15 cellular contexts compared by ENCODE assay signal in the genomic region with DNA sequence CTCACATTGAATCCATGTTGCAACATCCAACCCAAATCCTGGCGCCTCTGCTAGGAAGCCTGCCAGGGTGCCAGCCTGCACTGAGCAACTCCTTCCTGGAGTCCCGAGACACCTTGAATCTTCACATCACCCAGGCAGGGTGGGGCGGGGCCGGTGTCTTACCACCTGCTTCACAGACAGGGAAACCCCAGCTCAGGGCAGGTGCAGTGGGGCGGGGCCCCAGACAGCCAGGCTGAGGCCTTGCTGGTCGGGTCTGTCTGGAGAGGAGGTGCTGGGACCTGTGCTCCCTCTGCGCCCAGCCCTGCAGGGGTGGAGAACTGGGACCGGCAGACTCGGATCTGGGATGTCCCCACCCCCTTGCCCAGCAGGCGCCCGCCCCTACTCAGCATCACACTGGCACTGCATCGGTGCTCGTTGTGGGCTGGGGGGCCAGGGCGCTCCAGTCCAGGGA. TPM values are rescaled to one million over a fixed set of nuclear protein-coding genes. Genes with fewer than 3 reads are reported as not detected.
DNase-seq lines count a peak whose midpoint lies in the region; ATAC-seq, FAIRE-seq and TF ChIP-seq lines count a peak whose summit lies in the region.
"Had no signal": no experiment of that assay in that cellular context is flagged by ENCODE, and none has a peak within 500 bp of the region (broad histone marks: within the 10 kb centered on the region; RNA-seq: fewer than 3 reads in every experiment).

No MANE protein-coding gene starts in this region.

- CTCF ChIA-PET in CD4-positive, alpha-beta memory T cell (lab: Charles Lee; ENCODE audit: partially characterized antibody) = no interaction called here
- CTCF ChIA-PET in RWPE1 (lab: Yijun Ruan, JAX) (interaction anchor here (1.0 kb wide), 1 partner anchor 61 kb away, joined by 4 read pairs; no protein-coding TSS in a partner anchor), HepG2 (lab: Yijun Ruan, JAX; ENCODE audit: low intra/inter-chr PET ratio, low total read pairs) (interaction anchor here (1.1 to 1.3 kb wide), 2 partner anchors 61 to 165 kb away, joined by 3 read pairs; no protein-coding TSS in a partner anchor)

- no peak for TF ChIP-seq POLR2A in HepG2 (IDR thresholded peaks at IDR 0.05; ENCODE audit: insufficient read depth in 1 of 2, low read depth in 2 of 2, low read length in 2 of 2)

- DNase-seq in CD4-positive, alpha-beta memory T cell = peak in 4 of 5 donors; percentile 17 to 67 (median 28)
- DNase-seq in HuH-7.5 (ENCODE audit: low spot score) = peak; percentile 54
- DNase-seq in RWPE1 (ENCODE audit: low spot score) = no peak
- DNase-seq in HepG2 (ENCODE audit: low spot score) = no peak
- no peak for DNase-seq in OCI-M2 (lab: John Stamatoyannopoulos, UW; ENCODE audit: unreplicated experiment)
- no peak for DNase-seq in stimulated activated CD4-positive, alpha-beta T cell treated with anti-CD3 and anti-CD28 coated beads, Interleukin-1b, Interleukin-23, amount 100 ng/mL, for 48 hours
- DNase-seq: activated CD4-positive, alpha-beta memory T cell treated with anti-CD3 and anti-CD28 coated beads for 36 hours; activated naive CD4-positive, alpha-beta T cell; caudate nucleus; erythroblast; midbrain; T-helper 1 cell had no signal

- no peaks in the 10 kb centered on the region for H3K27me3 Mint-ChIP-seq in CD4-positive, alpha-beta memory T cell
- H3K27me3 Mint-ChIP-seq: activated CD4-positive, alpha-beta memory T cell treated with anti-CD3 and anti-CD28 coated beads for 36 hours had no signal

- 91% methylated on average over 4 of the region's 14 CpGs for WGBS in HepG2 (ENCODE audit: low lambda C conversion rate)

- H3K4me2 ChIP-seq in HepG2 (ENCODE audit: low read depth, low read length) = peak overlapping the region; percentile 12; the same call in 1 of the 2 replicates

- peaks cover 0 to 21% of the 10 kb centered on the region in 2 donors for H3K36me3 Mint-ChIP-seq in CD4-positive, alpha-beta memory T cell

- no TSS peak for BruUV-seq in HepG2 (replicated peaks; lab: Mats Ljungman, UMichigan)

- peak overlapping the region in 2 of 7 donors; percentile 24 to 44 for H3K27ac Mint-ChIP-seq in CD4-positive, alpha-beta memory T cell
- H3K27ac Mint-ChIP-seq: activated CD4-positive, alpha-beta memory T cell treated with anti-CD3 and anti-CD28 coated beads for 36 hours; CD4-positive, CD25-positive, alpha-beta regulatory T cell had no signal

- no peak overlapping the region for H3K4me3 ChIP-seq in CD4-positive, alpha-beta memory T cell (ENCODE audit: low read length in 2 of 2)
- H3K4me3 ChIP-seq in HepG2 (replicated peaks in 1 of 3; ENCODE audit: insufficient read depth in 1 of 3, low read depth in 2 of 3, low read length in 3 of 3) = no peak overlapping the region

- in situ Hi-C loops in HepG2 (cut with HindIII; ENCODE audit: extremely low pct_ligation_motif_present, low pct_unique_long_range_greater_than_20kb) = no loop called here

- peaks cover 5 to 10% (median 8%) of the 10 kb centered on the region in 4 donors for H3K4me1 Mint-ChIP-seq in CD4-positive, alpha-beta memory T cell

- H2AFZ ChIP-seq in HepG2 (ENCODE audit: low read length) = no peak overlapping the region

- H3K79me2 ChIP-seq in HepG2 (ENCODE audit: insufficient read depth, low read length) = no peaks in the 10 kb centered on the region

- TF ChIP-seq CTCF in RWPE1 (conservative IDR thresholded peaks at IDR 0.05; ENCODE audit: low read depth) = no peak
- TF ChIP-seq CTCF in HepG2 (CRISPR knock-in tag; IDR thresholded peaks at IDR 0.05) = no peak

- peaks cover 19% of the 10 kb centered on the region for H3K36me3 ChIP-seq in CD4-positive, alpha-beta memory T cell (ENCODE audit: insufficient read depth, low read length)
- H3K36me3 ChIP-seq in HepG2 (replicated peaks in 1 of 2; ENCODE audit: control insufficient read depth in 1 of 2, insufficient read depth in 2 of 2, low read length in 2 of 2) = peaks cover 22 to 55% of the 10 kb centered on the region in 2 experiments

- peaks cover 14% of the 10 kb centered on the region for H3K4me1 ChIP-seq in CD4-positive, alpha-beta memory T cell (ENCODE audit: insufficient read depth, low read length)
- peaks cover 42% of the 10 kb centered on the region for H3K4me1 ChIP-seq in HepG2 (ENCODE audit: insufficient read depth, low read length)

- TF ChIP-seq EP300 in HepG2 (IDR thresholded peaks at IDR 0.05; ENCODE audit: low read depth in 2 of 2, low read length in 2 of 2) (no peak), HepG2 (CRISPR knock-in tag; IDR thresholded peaks at IDR 0.05; ENCODE audit: borderline replicate concordance) (no peak)

- no peak for TF ChIP-seq RAD21 in HepG2 (CRISPR knock-in tag; IDR thresholded peaks at IDR 0.05)

- H3K4me3 Mint-ChIP-seq in CD4-positive, alpha-beta memory T cell = no peak overlapping the region
- H3K4me3 Mint-ChIP-seq: activated CD4-positive, alpha-beta memory T cell treated with anti-CD3 and anti-CD28 coated beads for 36 hours; CD4-positive, CD25-positive, alpha-beta regulatory T cell had no signal

- H3K27ac ChIP-seq in CD4-positive, alpha-beta memory T cell (ENCODE audit: low read depth, low read length) = no peak overlapping the region
- H3K27ac ChIP-seq in RWPE1 (peak overlapping the region; percentile 37), HepG2 (ENCODE audit: extremely low read length, insufficient read depth, low read length) (peak overlapping the region; percentile 63)

- H3K9me3 ChIP-seq in CD4-positive, alpha-beta memory T cell (ENCODE audit: control insufficient read depth in 1 of 2, low read length in 2 of 2) = no peaks in the 10 kb centered on the region
- H3K9me3 ChIP-seq in HepG2 (ENCODE audit: low read length) = no peaks in the 10 kb centered on the region

- H3K9ac ChIP-seq in HepG2 (ENCODE audit: insufficient read depth, low read depth, low read length) = 0 out of 2 replicates have a peak overlapping the region, but pooled peaks have one; percentile 13

- no peak for FAIRE-seq in HepG2 (lab: Jason Lieb, UNC)

- ATAC-seq in HepG2 = peak; percentile 1; the same call in 1 of the 3 replicates
- ATAC-seq in GM21528 (IDR thresholded peaks at IDR 0.05; ENCODE audit: low FRiP score, unreplicated experiment) = no peak
- ATAC-seq in HG03520 (IDR thresholded peaks at IDR 0.05; ENCODE audit: unreplicated experiment) = no peak

- H3K27me3 ChIP-seq in CD4-positive, alpha-beta memory T cell (ENCODE audit: insufficient read depth, low read length) = no peaks in the 10 kb centered on the region
- no peaks in the 10 kb centered on the region for H3K27me3 ChIP-seq in HepG2 (ENCODE audit: control insufficient read depth in 1 of 2, insufficient read depth in 2 of 2, low read length in 2 of 2)

- peaks cover 9% of the 10 kb centered on the region; the same call in 1 of the 2 replicates for H4K20me1 ChIP-seq in HepG2 (ENCODE audit: insufficient read depth, low read length)

- intact Hi-C loops in CD4-positive, alpha-beta memory T cell (cut with micrococcal nuclease) = no loop called here
- intact Hi-C loops in HepG2 (cut with micrococcal nuclease; ENCODE audit: unreplicated experiment) = loop anchor here (1.0 kb wide), 1 partner anchor 61 kb away; no protein-coding TSS in a partner anchor

- POLR2A ChIA-PET in CD4-positive, alpha-beta memory T cell (lab: Charles Lee; ENCODE audit: partially characterized antibody) = no interaction called here
- POLR2A ChIA-PET in RWPE1 (lab: Yijun Ruan, JAX; ENCODE audit: low non-redundant PET) (no interaction called here), HepG2 (lab: Yijun Ruan, JAX) (interaction anchor here (1.2 to 1.4 kb wide), 4 partner anchors 11 to 61 kb away, joined by 3 to 7 read pairs (median 4); no protein-coding TSS in a partner anchor)

- no peaks in the 10 kb centered on the region for H3K9me3 Mint-ChIP-seq in CD4-positive, alpha-beta memory T cell
- H3K9me3 Mint-ChIP-seq: activated CD4-positive, alpha-beta memory T cell treated with anti-CD3 and anti-CD28 coated beads for 36 hours; CD4-positive, CD25-positive, alpha-beta regulatory T cell had no signal

RNA-seq across cellular contexts. Expression of a gene that starts 31.5 kb away (rescaled TPM):
- total RNA-seq in CD4-positive, alpha-beta memory T cell = not detected
- not detected for polyA plus RNA-seq in CD4-positive, alpha-beta memory T cell
- not detected in 2 replicates for total RNA-seq in HepG2 (2016; rRNA removed; fragmentation: Illumina TruSeq; extraction: Trizol)
- total RNA-seq in HepG2 (2016; cell fraction: cytosol; rRNA removed; fragmentation: Illumina TruSeq; extraction: Trizol; ENCODE audit: low read depth) = not detected in 2 replicates
- total RNA-seq in HepG2 (2016; cell fraction: insoluble cytoplasmic fraction; rRNA removed; fragmentation: Illumina TruSeq; extraction: Trizol) = 0.04 TPM in 1 of 2 replicates, not detected in the other
- total RNA-seq in HepG2 (2016; cell fraction: membrane; rRNA removed; fragmentation: Illumina TruSeq; extraction: Trizol) = not detected in 2 replicates
- not detected in 2 replicates for total RNA-seq in HepG2 (2016; cell fraction: nucleus; rRNA removed; fragmentation: Illumina TruSeq; extraction: Trizol)
- 0.16 and 0.17 TPM in 2 replicates for polyA plus RNA-seq in HepG2 (2011; rRNA removed)
- 0.12 and 0.31 TPM in 2 replicates for polyA plus RNA-seq in HepG2 (2011; cell fraction: cytosol; rRNA removed)
- 0.12 and 0.19 TPM in 2 replicates for polyA plus RNA-seq in HepG2 (2011; cell fraction: nucleus; rRNA removed)
- polyA plus RNA-seq in HepG2 (2012) = not detected in 2 replicates
- polyA plus RNA-seq in HepG2 (2016; cell fraction: cytosol; fragmentation: Illumina TruSeq; extraction: Trizol; ENCODE audit: low read depth) = 0.07 TPM in 1 of 2 replicates, not detected in the other
- polyA plus RNA-seq in HepG2 (2016; cell fraction: insoluble cytoplasmic fraction; fragmentation: Illumina TruSeq; extraction: Trizol; ENCODE audit: low read depth) = not detected in 2 replicates
- polyA plus RNA-seq in HepG2 (2016; cell fraction: membrane; fragmentation: Illumina TruSeq; extraction: Trizol; ENCODE audit: low read depth) = not detected in 2 replicates
- not detected in 2 replicates for polyA plus RNA-seq in HepG2 (2016; cell fraction: nucleus; fragmentation: Illumina TruSeq; extraction: Trizol; ENCODE audit: insufficient read depth, low read depth)
- 0.18 and 0.47 TPM in 2 replicates for polyA minus RNA-seq in HepG2 (2011; rRNA and poly(A)+ RNA removed; ENCODE audit: low replicate concordance)
- not detected in 2 replicates for polyA minus RNA-seq in HepG2 (2011; cell fraction: cytosol; rRNA and poly(A)+ RNA removed)
- not detected in 2 replicates for polyA minus RNA-seq in HepG2 (2011; cell fraction: nucleus; rRNA and poly(A)+ RNA removed)
- total RNA-seq: activated CD4-positive, alpha-beta memory T cell treated with anti-CD3 and anti-CD28 coated beads for 36 hours; CD4-positive, CD25-positive, alpha-beta regulatory T cell had no signal
- polyA plus RNA-seq: CD4-positive, CD25-positive, alpha-beta regulatory T cell had no signal

RNA-seq across cellular contexts. Expression of a gene that starts 39.0 kb away (rescaled TPM):
- 10 to 100 TPM; 37.1 to 41.3 TPM for total RNA-seq in CD4-positive, alpha-beta memory T cell
- polyA plus RNA-seq in CD4-positive, alpha-beta memory T cell = 10 to 100 TPM in 1 of 2 donors, 1 to 10 TPM in 1; 7.9 to 14.3 TPM
- 10.1 and 14.9 TPM in 2 replicates for total RNA-seq in HepG2 (2016; rRNA removed; fragmentation: Illumina TruSeq; extraction: Trizol)
- total RNA-seq in HepG2 (2016; cell fraction: cytosol; rRNA removed; fragmentation: Illumina TruSeq; extraction: Trizol; ENCODE audit: low read depth) = 1.8 and 3.0 TPM in 2 replicates
- 7.9 and 17.3 TPM in 2 replicates for total RNA-seq in HepG2 (2016; cell fraction: insoluble cytoplasmic fraction; rRNA removed; fragmentation: Illumina TruSeq; extraction: Trizol)
- 5.6 and 6.2 TPM in 2 replicates for total RNA-seq in HepG2 (2016; cell fraction: membrane; rRNA removed; fragmentation: Illumina TruSeq; extraction: Trizol)
- 22.7 and 23.6 TPM in 2 replicates for total RNA-seq in HepG2 (2016; cell fraction: nucleus; rRNA removed; fragmentation: Illumina TruSeq; extraction: Trizol)
- 21.8 and 27.0 TPM in 2 replicates for polyA plus RNA-seq in HepG2 (2011; rRNA removed)
- polyA plus RNA-seq in HepG2 (2011; cell fraction: cytosol; rRNA removed) = 12.1 and 19.8 TPM in 2 replicates
- polyA plus RNA-seq in HepG2 (2011; cell fraction: nucleus; rRNA removed) = 113 and 146 TPM in 2 replicates
- polyA plus RNA-seq in HepG2 (2012) = 12.2 and 22.6 TPM in 2 replicates
- polyA plus RNA-seq in HepG2 (2016; cell fraction: cytosol; fragmentation: Illumina TruSeq; extraction: Trizol; ENCODE audit: low read depth) = 1.3 and 1.5 TPM in 2 replicates
- 6.1 and 6.6 TPM in 2 replicates for polyA plus RNA-seq in HepG2 (2016; cell fraction: insoluble cytoplasmic fraction; fragmentation: Illumina TruSeq; extraction: Trizol; ENCODE audit: low read depth)
- 2.1 and 2.8 TPM in 2 replicates for polyA plus RNA-seq in HepG2 (2016; cell fraction: membrane; fragmentation: Illumina TruSeq; extraction: Trizol; ENCODE audit: low read depth)
- 26.5 and 29.7 TPM in 2 replicates for polyA plus RNA-seq in HepG2 (2016; cell fraction: nucleus; fragmentation: Illumina TruSeq; extraction: Trizol; ENCODE audit: insufficient read depth, low read depth)
- polyA minus RNA-seq in HepG2 (2011; rRNA and poly(A)+ RNA removed; ENCODE audit: low replicate concordance) = 12.4 and 67.5 TPM in 2 replicates
- polyA minus RNA-seq in HepG2 (2011; cell fraction: cytosol; rRNA and poly(A)+ RNA removed) = 18.2 and 19.5 TPM in 2 replicates
- 76.5 and 77.0 TPM in 2 replicates for polyA minus RNA-seq in HepG2 (2011; cell fraction: nucleus; rRNA and poly(A)+ RNA removed)

Comparison
In these comparisons a context has a peak if more than half of its experiments do, and no peak if none do; other contexts are left out.
1. DNase-seq: peak in CD4-positive, alpha-beta memory T cell (4 of 5) and HuH-7.5 (single experiment); none in RWPE1 (single experiment), HepG2 (single experiment), OCI-M2 (single experiment) and stimulated activated CD4-positive, alpha-beta T cell treated with anti-CD3 and anti-CD28 coated beads, Interleukin-1b, Interleukin-23, amount 100 ng/mL, for 48 hours (single experiment).